Comparison of ENCODE assay signal across 9 cellular contexts in genomic region chr6:11772109-11772830, GRCh38. TPM values are rescaled to one million over a fixed set of nuclear protein-coding genes. Genes with fewer than 3 reads are reported as not detected.
DNase-seq lines count a peak whose midpoint lies in the region; ATAC-seq and TF ChIP-seq lines count a peak whose summit lies in the region.
"Had no signal": no experiment of that assay in that cellular context is flagged by ENCODE, and none has a peak within 500 bp of the region (broad histone marks: within the 10 kb centered on the region; RNA-seq: fewer than 3 reads in every experiment).

No MANE protein-coding gene starts in this region.

- ATAC-seq in HG03469 (IDR thresholded peaks at IDR 0.05; ENCODE audit: unreplicated experiment) (no peak), aorta (ENCODE audit: low FRiP score) (no peak)

- H3K9me3 ChIP-seq in aorta (ENCODE audit: control insufficient read depth, low read length), result no peaks in the 10 kb centered on the region

- DNase-seq in GM03348 (ENCODE audit: low spot score) (peak; percentile 81), NCI-H460 (ENCODE audit: extremely low read depth, low read depth) (peak; percentile 38), epithelial cell of esophagus (ENCODE audit: low read depth) (peak; percentile 96), renal cortical epithelial cell (ENCODE audit: low read depth) (peak; percentile 98), NCI-H1092 (lab: John Stamatoyannopoulos, UW) (no peak), middle frontal gyrus (ENCODE audit: extremely low spot score, low spot score) (no peak), aorta (no peak)

- WGBS in aorta, 2 donors, result 86 to 90% methylated on average over 10 of the region's 10 CpGs

- intact Hi-C loops in aorta (cut with DNase I), result loop anchor here (5.0 kb wide), 2 partner anchors 35 to 40 kb away; no protein-coding TSS in a partner anchor

- TF ChIP-seq CTCF in epithelial cell of esophagus (IDR thresholded peaks at IDR 0.05; ENCODE audit: insufficient read depth, low read depth, low read length, missing control alignments), result no peak

- no peaks in the 10 kb centered on the region for H3K27me3 ChIP-seq in aorta (ENCODE audit: control insufficient read depth in 1 of 2, insufficient read depth in 2 of 2, low read length in 1 of 2)
- H3K27me3 ChIP-seq: cardiac muscle cell had no signal

- H3K36me3 ChIP-seq in aorta (ENCODE audit: control insufficient read depth in 1 of 2, insufficient read depth in 2 of 2, low read length in 1 of 2), result no peaks in the 10 kb centered on the region
- H3K36me3 ChIP-seq: cardiac muscle cell had no signal

- H3K4me1 ChIP-seq in aorta (ENCODE audit: control insufficient read depth in 1 of 2, insufficient read depth in 2 of 2, low read length in 2 of 2), result no peaks in the 10 kb centered on the region

- H3K4me3 ChIP-seq in epithelial cell of esophagus (ENCODE audit: low read length) (no peak overlapping the region), aorta (ENCODE audit: low read length in 2 of 2) (no peak overlapping the region)
- H3K4me3 ChIP-seq: cardiac muscle cell had no signal

- H3K27ac ChIP-seq in aorta (ENCODE audit: low read depth in 1 of 2, low read length in 2 of 2), result no peak overlapping the region
- H3K27ac ChIP-seq: cardiac muscle cell had no signal

RNA-seq across cellular contexts. Expression of gene ADTRP, which starts 6.3 kb away (rescaled TPM):
- 0.25 TPM in 1 of 2 replicates, not detected in the other for total RNA-seq in NCI-H460 (2014; rRNA removed; shearing (Covaris generic))
- not detected in 2 replicates for polyA plus RNA-seq in NCI-H460 (2014; cell fraction: nucleus; rRNA removed)
- total RNA-seq in renal cortical epithelial cell, result 1.4 and 7.1 TPM in 2 replicates
- 1 to 10 TPM; 1.2 TPM for total RNA-seq in aorta
- 1 to 10 TPM in 1 of 2 donors, under 1 TPM in 1; 0.82 to 7.4 TPM for polyA plus RNA-seq in aorta
- total RNA-seq: cardiac muscle cell had no signal
- polyA plus RNA-seq: cardiac muscle cell had no signal

Comparison
In these comparisons a context has a peak if more than half of its experiments do, and no peak if none do; other contexts are left out.
1. DNase-seq: peak in GM03348 (single experiment), NCI-H460 (single experiment), epithelial cell of esophagus (single experiment) and renal cortical epithelial cell (single experiment); none in NCI-H1092 (single experiment), middle frontal gyrus (single experiment) and aorta (0 of 2).